16 cellular contexts compared by ENCODE assay signal in genomic region chr3:33789183-33789954, GRCh38. TPM values are rescaled to one million over a fixed set of nuclear protein-coding genes. Genes with fewer than 3 reads are reported as not detected.
A peak's percentile ranks its signal among the peaks of the same experiment; 100 is the strongest.
DNase-seq lines count a peak whose midpoint lies in the region; ATAC-seq, FAIRE-seq and TF ChIP-seq lines count a peak whose summit lies in the region.
"Had no signal": no experiment of that assay in that cellular context is flagged by ENCODE, and none has a peak within 500 bp of the region (broad histone marks: within the 10 kb centered on the region; RNA-seq: fewer than 3 reads in every experiment).

No MANE protein-coding gene starts in this region.

- H3K4me3 ChIP-seq in NT2/D1 (ENCODE audit: insufficient read length, low read depth), result no peak overlapping the region
- no peak overlapping the region for H3K4me3 ChIP-seq in pancreas
- H3K4me3 ChIP-seq: BLaER1, MG63 had no signal

- no peak for TF ChIP-seq CTCF in pancreas (IDR thresholded peaks at IDR 0.05)

- DNase-seq in GM12892 (ENCODE audit: insufficient read length), result no peak
- peak; percentile 83 for DNase-seq in NT2/D1 (ENCODE audit: low read depth, low spot score)
- DNase-seq in erythroblast (lab: John Stamatoyannopoulos, UW), result peak; percentile 11 to 38
- no peak for DNase-seq in pancreas
- DNase-seq in AG08396 (ENCODE audit: low spot score), result no peak
- no peak for DNase-seq in NCI-H2107 (lab: John Stamatoyannopoulos, UW)
- DNase-seq: DMS 273 treated with DMSO at 0.1 percent for 48 hours, GF-D8, Karpas-422, MG63, NCI-H1105 treated with DMSO at 0.1 percent for 48 hours, NCI-H187, NCI-H526 treated with DMSO at 0.1 percent for 48 hours had no signal

- H3K9ac ChIP-seq in NT2/D1 (ENCODE audit: insufficient read length, low read depth), result no peak overlapping the region
- H3K9ac ChIP-seq: BLaER1 had no signal

- FAIRE-seq in GM12892 (lab: Jason Lieb, UNC) (peak; percentile 68), pancreas (lab: Jason Lieb, UNC) (no peak)
- FAIRE-seq: H1 had no signal

- no peaks in the 10 kb centered on the region for H3K36me3 ChIP-seq in NT2/D1 (ENCODE audit: insufficient read depth, insufficient read length, low read length)
- no peaks in the 10 kb centered on the region for H3K36me3 ChIP-seq in pancreas
- H3K36me3 ChIP-seq: BLaER1, MG63 had no signal

- no peaks in the 10 kb centered on the region for H3K9me3 ChIP-seq in NT2/D1 (ENCODE audit: insufficient read depth, low read length)
- no peaks in the 10 kb centered on the region for H3K9me3 ChIP-seq in pancreas
- H3K9me3 ChIP-seq: BLaER1, MG63 had no signal

- no peak overlapping the region for H3K27ac ChIP-seq in pancreas
- H3K27ac ChIP-seq: BLaER1 had no signal

- H3K27me3 ChIP-seq in NT2/D1 (ENCODE audit: insufficient read depth, insufficient read length) (no peaks in the 10 kb centered on the region), pancreas (no peaks in the 10 kb centered on the region)
- H3K27me3 ChIP-seq: BLaER1, MG63 had no signal

- H3K4me1 ChIP-seq in NT2/D1 (ENCODE audit: insufficient read depth, insufficient read length) (no peaks in the 10 kb centered on the region), pancreas (peaks cover 0 to 4% (median 0%) of the 10 kb centered on the region in 3 donors)
- H3K4me1 ChIP-seq: BLaER1 had no signal

- TF ChIP-seq POLR2A in GM12892 (IDR thresholded peaks at IDR 0.05; ENCODE audit: low read depth, low read length) (no peak), erythroblast (IDR thresholded peaks at IDR 0.05; ENCODE audit: low read length) (no peak)

- ATAC-seq in pancreas (no peak), HG03175 (IDR thresholded peaks at IDR 0.05; ENCODE audit: unreplicated experiment) (no peak)

- intact Hi-C loops in pancreas (cut with DNase I), result loop anchor here in 1 of 3 donors (5.0 kb wide), 1 partner anchor 157 kb away; no protein-coding TSS in a partner anchor

- 54 to 61% methylated on average over 4 of the region's 4 CpGs for WGBS in pancreas, 2 donors

RNA-seq across cellular contexts. Expression of gene PDCD6IP, which starts 9.1 kb away (rescaled TPM):
- polyA plus RNA-seq in GM12892 (2012; ENCODE audit: missing spikeins), result 85.1 TPM
- 100 to 1,000 TPM in 1 of 6 donors, 10 to 100 TPM in 5; 68.0 to 130 (median 83.4) TPM for total RNA-seq in pancreas
- polyA plus RNA-seq in pancreas, result 10 to 100 TPM; 15.1 to 27.6 TPM

Comparison
In these comparisons a context has a peak if more than half of its experiments do, and no peak if none do; other contexts are left out.
1. DNase-seq: peak in NT2/D1 (single experiment) and erythroblast (2 of 2); none in GM12892 (single experiment), pancreas (0 of 6), AG08396 (single experiment) and NCI-H2107 (single experiment).